ENCODE assay signal across 1 cellular context in genomic region chr19:48445606-48446481, GRCh38.
TF ChIP-seq lines count a peak whose summit lies in the region.

TSS of gene GRWD1 (plus strand) at chr19:48445983. CDS start at chr19:48446006, 23 bp downstream.

TF ChIP-seq in HepG2, 621 proteins besides CTCF, POLR2A, EP300 and RAD21 (continued from another document and continues in another):
- TF ChIP-seq HINFP (CRISPR knock-in tag; IDR thresholded peaks at IDR 0.05; ENCODE audit: low read depth), result no peak
- no peak for TF ChIP-seq ZBTB39 (CRISPR knock-in tag; IDR thresholded peaks at IDR 0.05)
- TF ChIP-seq ZNF253 (CRISPR knock-in tag; IDR thresholded peaks at IDR 0.05; ENCODE audit: borderline replicate concordance), result no peak
- TF ChIP-seq ZNF576 (CRISPR knock-in tag; IDR thresholded peaks at IDR 0.05), result no peak
- TF ChIP-seq ZNF644 (CRISPR knock-in tag; IDR thresholded peaks at IDR 0.05; ENCODE audit: low read depth), result no peak
- 0 out of 2 replicates have a peak, but pooled peaks have one; percentile 42 for TF ChIP-seq ZBTB34 (CRISPR knock-in tag; IDR thresholded peaks at IDR 0.05)
- 0 out of 2 replicates have a peak, but pooled peaks have one; percentile 47 for TF ChIP-seq ZNF256 (CRISPR knock-in tag; conservative IDR thresholded peaks at IDR 0.05)
- TF ChIP-seq ZXDC (CRISPR knock-in tag; IDR thresholded peaks at IDR 0.05), result no peak
- TF ChIP-seq CHD2 (IDR thresholded peaks at IDR 0.05; ENCODE audit: low read depth, low read length), result peak; percentile 95
- no peak for TF ChIP-seq DNMT3B (CRISPR knock-in tag; conservative IDR thresholded peaks at IDR 0.05)
- TF ChIP-seq KLF16 (CRISPR knock-in tag; IDR thresholded peaks at IDR 0.05), result peak in 1 of 2 experiments; percentile 68; a peak in 1 of 4 replicates
- TF ChIP-seq ZNF484 (CRISPR knock-in tag; IDR thresholded peaks at IDR 0.05; ENCODE audit: borderline replicate concordance, low read depth), result no peak
- no peak for TF ChIP-seq U2AF1 (optimal IDR thresholded peaks at IDR 0.05; ENCODE audit: low read depth, low read length)
- no peak for TF ChIP-seq SMARCC2 (IDR thresholded peaks at IDR 0.05)
- TF ChIP-seq MED13 (CRISPR knock-in tag; IDR thresholded peaks at IDR 0.05), result no peak
- TF ChIP-seq GATAD2A (CRISPR knock-in tag; IDR thresholded peaks at IDR 0.05), result no peak
- TF ChIP-seq ZNF317 (CRISPR knock-in tag; IDR thresholded peaks at IDR 0.05), result no peak
- no peak for TF ChIP-seq SATB2 (CRISPR knock-in tag; IDR thresholded peaks at IDR 0.05)
- peak; percentile 98 for TF ChIP-seq GABPB1 (CRISPR knock-in tag; IDR thresholded peaks at IDR 0.05)
- TF ChIP-seq NFYB (CRISPR knock-in tag; IDR thresholded peaks at IDR 0.05), result peak; percentile 41; the same call in 1 of the 2 replicates
- TF ChIP-seq IRF2 (CRISPR knock-in tag; IDR thresholded peaks at IDR 0.05), result peak; percentile 79
- peak; percentile 70; the same call in 1 of the 2 replicates for TF ChIP-seq TOE1 (CRISPR knock-in tag; IDR thresholded peaks at IDR 0.05)
- TF ChIP-seq ZNF639 (CRISPR knock-in tag; conservative IDR thresholded peaks at IDR 0.05), result no peak
- TF ChIP-seq ZNF510 (CRISPR knock-in tag; IDR thresholded peaks at IDR 0.05; ENCODE audit: low read depth), result no peak
- TF ChIP-seq SETDB1 (CRISPR knock-in tag; IDR thresholded peaks at IDR 0.05; ENCODE audit: borderline replicate concordance), result no peak
- TF ChIP-seq PAF1 (CRISPR knock-in tag; IDR thresholded peaks at IDR 0.05), result no peak
- no peak for TF ChIP-seq NBN (conservative IDR thresholded peaks at IDR 0.05)
- TF ChIP-seq ZNF749 (CRISPR knock-in tag; IDR thresholded peaks at IDR 0.05; ENCODE audit: borderline replicate concordance), result 0 out of 2 replicates have a peak, but pooled peaks have one; percentile 11
- TF ChIP-seq ZNF382 (CRISPR knock-in tag; IDR thresholded peaks at IDR 0.05; ENCODE audit: borderline replicate concordance), result no peak
- TF ChIP-seq HNRNPH1 (optimal IDR thresholded peaks at IDR 0.05; ENCODE audit: low read depth, low read length), result no peak
- TF ChIP-seq KLF12 (CRISPR knock-in tag; IDR thresholded peaks at IDR 0.05; ENCODE audit: borderline replicate concordance), result peak; percentile 61; the same call in 1 of the 2 replicates
- peak; percentile 67 for TF ChIP-seq ZNF883 (CRISPR knock-in tag; IDR thresholded peaks at IDR 0.05; ENCODE audit: not compliant biosample characterization)
- 0 out of 2 replicates have a peak, but pooled peaks have one; percentile 79 for TF ChIP-seq MAF1 (CRISPR knock-in tag; IDR thresholded peaks at IDR 0.05; ENCODE audit: borderline replicate concordance)
- peak; percentile 88 for TF ChIP-seq ZNF772 (CRISPR knock-in tag; IDR thresholded peaks at IDR 0.05)
- TF ChIP-seq ZNF232 (CRISPR knock-in tag; IDR thresholded peaks at IDR 0.05; ENCODE audit: borderline replicate concordance), result 0 out of 2 replicates have a peak, but pooled peaks have one; percentile 28
- no peak for TF ChIP-seq PAWR (CRISPR knock-in tag; IDR thresholded peaks at IDR 0.05; ENCODE audit: borderline replicate concordance)
- peak; percentile 69; the same call in 1 of the 2 replicates for TF ChIP-seq PBX3 (CRISPR knock-in tag; IDR thresholded peaks at IDR 0.05; ENCODE audit: borderline replicate concordance)
- no peak; the same call in 1 of the 2 replicates for TF ChIP-seq ZNF547 (CRISPR knock-in tag; IDR thresholded peaks at IDR 0.05)
- peak; percentile 56; the same call in 1 of the 2 replicates for TF ChIP-seq SUZ12 (IDR thresholded peaks at IDR 0.05; ENCODE audit: low read depth, low read length)
- TF ChIP-seq ZNF138 (CRISPR knock-in tag; IDR thresholded peaks at IDR 0.05; ENCODE audit: low read depth), result peak; percentile 53; the same call in 1 of the 2 replicates
- no peak for TF ChIP-seq SRY (CRISPR knock-in tag; IDR thresholded peaks at IDR 0.05)
- no peak for TF ChIP-seq ZFYVE20 (CRISPR knock-in tag; IDR thresholded peaks at IDR 0.05; ENCODE audit: borderline replicate concordance, low read depth)
- TF ChIP-seq ZNF335 (CRISPR knock-in tag; IDR thresholded peaks at IDR 0.05), result 0 out of 2 replicates have a peak, but pooled peaks have one; percentile 54
- TF ChIP-seq KAT7 (CRISPR knock-in tag; IDR thresholded peaks at IDR 0.05; ENCODE audit: borderline replicate concordance), result peak; percentile 66; the same call in 1 of the 2 replicates
- TF ChIP-seq CENPBD1 (CRISPR knock-in tag; IDR thresholded peaks at IDR 0.05; ENCODE audit: borderline replicate concordance, low read depth), result no peak
- TF ChIP-seq ZKSCAN5 (CRISPR knock-in tag; IDR thresholded peaks at IDR 0.05), result no peak
- no peak for TF ChIP-seq SOX6 (IDR thresholded peaks at IDR 0.05)
- TF ChIP-seq SOX6 (CRISPR knock-in tag; IDR thresholded peaks at IDR 0.05), result no peak
- TF ChIP-seq BRF2 (CRISPR knock-in tag; IDR thresholded peaks at IDR 0.05), result no peak
- TF ChIP-seq TAF15 (IDR thresholded peaks at IDR 0.05; ENCODE audit: low read depth, low read length, poor library complexity, severe bottlenecking), result no peak
- TF ChIP-seq AHR (CRISPR knock-in tag; IDR thresholded peaks at IDR 0.05), result peak; percentile 47; the same call in 1 of the 2 replicates
- no peak for TF ChIP-seq TBL1XR1 (IDR thresholded peaks at IDR 0.05; ENCODE audit: borderline replicate concordance, low read length, partially characterized antibody)
- peak; percentile 72; the same call in 1 of the 2 replicates for TF ChIP-seq TGIF2 (CRISPR knock-in tag; IDR thresholded peaks at IDR 0.05)
- peak; percentile 65; the same call in 1 of the 2 replicates for TF ChIP-seq EEA1 (CRISPR knock-in tag; IDR thresholded peaks at IDR 0.05; ENCODE audit: borderline replicate concordance)
- no peak for TF ChIP-seq CREBL2 (CRISPR knock-in tag; IDR thresholded peaks at IDR 0.05; ENCODE audit: borderline replicate concordance)
- no peak for TF ChIP-seq FOXA1 (IDR thresholded peaks at IDR 0.05)
- TF ChIP-seq FOXA1 (CRISPR knock-in tag; IDR thresholded peaks at IDR 0.05), result no peak
- peak; percentile 77 for TF ChIP-seq RFX3 (CRISPR knock-in tag; IDR thresholded peaks at IDR 0.05)
- TF ChIP-seq SIX4 (CRISPR knock-in tag; IDR thresholded peaks at IDR 0.05), result no peak
- TF ChIP-seq BRD4 (CRISPR knock-in tag; IDR thresholded peaks at IDR 0.05), result peak; percentile 68; the same call in 1 of the 2 replicates
- TF ChIP-seq ZNF660 (CRISPR knock-in tag; IDR thresholded peaks at IDR 0.05; ENCODE audit: borderline replicate concordance, low read depth), result no peak
- peak; percentile 58; the same call in 1 of the 2 replicates for TF ChIP-seq ZNF619 (CRISPR knock-in tag; IDR thresholded peaks at IDR 0.05)
- no peak for TF ChIP-seq POGZ (CRISPR knock-in tag; IDR thresholded peaks at IDR 0.05)
- TF ChIP-seq HIVEP1 (CRISPR knock-in tag; IDR thresholded peaks at IDR 0.05), result no peak; the same call in 1 of the 2 replicates
- TF ChIP-seq ZNF260 (CRISPR knock-in tag; IDR thresholded peaks at IDR 0.05; ENCODE audit: borderline replicate concordance, low read depth), result no peak
- TF ChIP-seq RBFOX2 (IDR thresholded peaks at IDR 0.05; ENCODE audit: low read depth, low read length), result peak; percentile 90
